ENCODE assay signal across 13 cellular contexts in the genomic region with DNA sequence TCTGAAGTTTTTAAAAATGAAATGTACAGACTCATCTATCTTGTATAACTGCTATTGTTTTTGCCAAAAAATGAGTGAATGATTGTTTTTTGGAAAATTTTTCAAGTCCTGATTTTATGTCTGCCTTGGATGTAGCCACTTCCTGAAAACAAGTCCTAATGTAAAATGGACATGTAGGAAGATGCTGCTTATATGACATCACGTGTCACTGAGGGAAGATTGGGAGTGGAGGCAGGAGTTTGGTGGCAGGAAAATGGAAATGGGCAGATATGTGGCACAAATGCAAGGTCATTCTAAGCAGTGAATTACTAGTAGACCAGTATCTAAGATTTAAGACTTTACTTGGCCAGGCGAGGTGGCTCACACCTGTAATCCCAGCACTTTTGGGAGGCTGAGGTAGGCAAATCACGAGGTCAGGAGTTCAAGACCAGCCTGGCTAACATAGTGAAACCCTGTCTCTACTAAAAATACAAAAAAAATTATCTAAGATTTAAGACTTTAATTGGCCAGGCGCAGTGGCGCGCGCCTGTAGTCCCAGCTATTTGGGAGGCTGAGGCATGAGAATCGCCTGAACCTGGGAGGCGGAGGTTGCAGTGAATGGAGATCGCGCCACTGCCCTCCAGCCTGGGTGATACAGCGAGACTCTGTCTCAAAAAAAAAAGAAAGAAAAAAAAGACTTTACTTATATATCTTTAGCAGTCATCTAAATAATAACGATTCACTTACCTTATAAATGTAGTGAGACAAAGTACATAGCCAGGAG. TPM values are rescaled to one million over a fixed set of nuclear protein-coding genes. Genes with fewer than 3 reads are reported as not detected.
DNase-seq lines count a peak whose midpoint lies in the region; ATAC-seq and TF ChIP-seq lines count a peak whose summit lies in the region.
"Had no signal": no experiment of that assay in that cellular context is flagged by ENCODE, and none has a peak within 500 bp of the region (broad histone marks: within the 10 kb centered on the region; RNA-seq: fewer than 3 reads in every experiment).

No MANE protein-coding gene starts in this region.

- intact Hi-C loops in OCI-LY7 (cut with micrococcal nuclease; ENCODE audit: unreplicated experiment) (no loop called here), esophagus muscularis mucosa (cut with DNase I) (no loop called here)

- peak overlapping the region; percentile 86 for H3K27ac Mint-ChIP-seq in osteocyte (ENCODE audit: unreplicated experiment)
- H3K27ac Mint-ChIP-seq: activated CD8-positive, alpha-beta memory T cell treated with anti-CD3 and anti-CD28 coated beads, Interleukin-2, amount 10 ng/mL, durations not matched to agents 7 days and 5 days; activated naive CD4-positive, alpha-beta T cell treated with anti-CD3 and anti-CD28 coated beads, Interleukin-2, amount 50 U/mL, for 24 hours had no signal

- POLR2A ChIA-PET in OCI-LY7 (lab: Charles Lee): interaction anchor here (0.7 kb wide), 1 partner anchor 35 kb away, joined by 4 read pairs; no protein-coding TSS in a partner anchor
- POLR2A ChIA-PET in HEK293T (lab: Yijun Ruan, JAX): no interaction called here

- peaks cover 44% of the 10 kb centered on the region for H3K36me3 Mint-ChIP-seq in osteocyte (ENCODE audit: unreplicated experiment)
- H3K36me3 Mint-ChIP-seq: activated CD8-positive, alpha-beta memory T cell treated with anti-CD3 and anti-CD28 coated beads, Interleukin-2, amount 10 ng/mL, durations not matched to agents 7 days and 5 days; activated naive CD4-positive, alpha-beta T cell treated with anti-CD3 and anti-CD28 coated beads, Interleukin-2, amount 50 U/mL, for 24 hours had no signal

- no peak for TF ChIP-seq POLR2A in esophagus muscularis mucosa (IDR thresholded peaks at IDR 0.05; ENCODE audit: low read depth)

- no peaks in the 10 kb centered on the region for H3K9me3 Mint-ChIP-seq in osteocyte (ENCODE audit: unreplicated experiment)
- H3K9me3 Mint-ChIP-seq: activated naive CD4-positive, alpha-beta T cell treated with anti-CD3 and anti-CD28 coated beads, Interleukin-2, amount 50 U/mL, for 24 hours had no signal

- H3K4me1 Mint-ChIP-seq in osteocyte (ENCODE audit: unreplicated experiment): peaks cover 60% of the 10 kb centered on the region

- WGBS in esophagus muscularis mucosa: 90% methylated on average over 13 of the region's 13 CpGs

- peak overlapping the region; percentile 97 for H3K4me3 Mint-ChIP-seq in osteocyte (ENCODE audit: unreplicated experiment)
- H3K4me3 Mint-ChIP-seq: activated CD8-positive, alpha-beta memory T cell treated with anti-CD3 and anti-CD28 coated beads, Interleukin-2, amount 10 ng/mL, durations not matched to agents 7 days and 5 days; activated naive CD4-positive, alpha-beta T cell treated with anti-CD3 and anti-CD28 coated beads, Interleukin-2, amount 50 U/mL, for 24 hours had no signal

- H3K9me2 ChIP-seq in OCI-LY7 (ENCODE audit: insufficient read depth, low read length): no peaks in the 10 kb centered on the region

- H3K4me1 ChIP-seq in OCI-LY7 (ENCODE audit: insufficient read depth, low read length, poor library complexity, severe bottlenecking): no peaks in the 10 kb centered on the region
- peaks cover 6 to 70% (median 66%) of the 10 kb centered on the region in 4 donors for H3K4me1 ChIP-seq in esophagus muscularis mucosa

- H3K27me3 ChIP-seq in esophagus muscularis mucosa: peaks cover 0 to 4% (median 0%) of the 10 kb centered on the region in 4 donors
- H3K27me3 ChIP-seq: brain microvascular endothelial cell had no signal

- no TSS peak for BruUV-seq in OCI-LY7 (replicated peaks; lab: Mats Ljungman, UMichigan)

- TF ChIP-seq CTCF in C4-2B (conservative IDR thresholded peaks at IDR 0.05) (no peak), OCI-LY7 (conservative IDR thresholded peaks at IDR 0.05; ENCODE audit: low read length) (no peak), esophagus muscularis mucosa (IDR thresholded peaks at IDR 0.05) (no peak), osteocyte (IDR thresholded peaks at IDR 0.05) (no peak)

- no peaks in the 10 kb centered on the region for H3K27me3 Mint-ChIP-seq in osteocyte (ENCODE audit: unreplicated experiment)

- no peak for ATAC-seq in GM21423 (IDR thresholded peaks at IDR 0.05; ENCODE audit: unreplicated experiment)
- no peak for ATAC-seq in GM18907 (IDR thresholded peaks at IDR 0.05; ENCODE audit: unreplicated experiment)
- ATAC-seq: activated CD8-positive, alpha-beta memory T cell treated with anti-CD3 and anti-CD28 coated beads, Interleukin-2, amount 10 ng/mL, durations not matched to agents 7 days and 5 days had no signal

- no peaks in the 10 kb centered on the region for H4K20me1 ChIP-seq in OCI-LY7 (ENCODE audit: insufficient read depth, low read length)

- no peak overlapping the region for H3K4me3 ChIP-seq in OCI-LY7 (ENCODE audit: low read depth, low read length, poor library complexity, severe bottlenecking)
- peak overlapping the region in 3 of 4 donors; percentile 77 to 98 (median 95) for H3K4me3 ChIP-seq in esophagus muscularis mucosa

- H3K9me3 ChIP-seq in OCI-LY7 (ENCODE audit: low read length) (no peaks in the 10 kb centered on the region), esophagus muscularis mucosa (no peaks in the 10 kb centered on the region)

- TF ChIP-seq EP300 in esophagus muscularis mucosa (IDR thresholded peaks at IDR 0.05): no peak

- CTCF ChIA-PET in OCI-LY7 (lab: Charles Lee; ENCODE audit: unreplicated experiment) (no interaction called here), HEK293T (lab: Yijun Ruan, JAX) (no interaction called here)

- H3K27ac ChIP-seq in C4-2B: peak overlapping the region; percentile 51; the same call in 1 of the 2 replicates
- no peak overlapping the region for H3K27ac ChIP-seq in OCI-LY7 (ENCODE audit: low read depth, low read length, poor library complexity, severe bottlenecking)
- peak overlapping the region; percentile 28 to 94 (median 90) for H3K27ac ChIP-seq in esophagus muscularis mucosa (replicated peaks in 1 of 4)
- H3K27ac ChIP-seq: brain microvascular endothelial cell, parathyroid adenoma had no signal

- H3K36me3 ChIP-seq in OCI-LY7 (ENCODE audit: insufficient read depth, low read length) (no peaks in the 10 kb centered on the region), esophagus muscularis mucosa (no peaks in the 10 kb centered on the region)
- H3K36me3 ChIP-seq: brain microvascular endothelial cell had no signal

- H2AFZ ChIP-seq in OCI-LY7 (ENCODE audit: low read length): 0 out of 2 replicates have a peak overlapping the region, but pooled peaks have one; percentile 14
- H2AFZ ChIP-seq: parathyroid adenoma had no signal

- H3K4me2 ChIP-seq in OCI-LY7 (ENCODE audit: low read length): no peak overlapping the region

- DNase-seq in OCI-LY7 (ENCODE audit: low spot score) (no peak), esophagus muscularis mucosa (ENCODE audit: extremely low spot score) (no peak), osteocyte (ENCODE audit: extremely low spot score, unreplicated experiment) (no peak), HEK293T (ENCODE audit: extremely low spot score) (no peak), NCI-H2196 treated with DMSO at 0.1 percent for 48 hours (lab: John Stamatoyannopoulos, UW; ENCODE audit: unreplicated experiment) (no peak)
- DNase-seq: activated CD8-positive, alpha-beta memory T cell treated with anti-CD3 and anti-CD28 coated beads, Interleukin-2, amount 10 ng/mL, durations not matched to agents 7 days and 5 days; brain microvascular endothelial cell; NCI-H226 had no signal

- H3K79me2 ChIP-seq in OCI-LY7 (ENCODE audit: insufficient read depth, low read depth, low read length): no peaks in the 10 kb centered on the region
- H3K79me2 ChIP-seq: parathyroid adenoma had no signal

TF ChIP-seq in HEK293T, 16 proteins besides CTCF, POLR2A, EP300 and RAD21:
- TF ChIP-seq NFRKB (IDR thresholded peaks at IDR 0.05) (no peak), BHLHE40 (IDR thresholded peaks at IDR 0.05; ENCODE audit: borderline replicate concordance) (no peak), SUZ12 (IDR thresholded peaks at IDR 0.05) (no peak), FOXA1 (IDR thresholded peaks at IDR 0.05) (no peak), ELF4 (IDR thresholded peaks at IDR 0.05) (no peak), TARDBP (IDR thresholded peaks at IDR 0.05) (no peak), ARNT (IDR thresholded peaks at IDR 0.05) (no peak), LEF1 (IDR thresholded peaks at IDR 0.05; ENCODE audit: borderline replicate concordance) (no peak), CTBP1 (IDR thresholded peaks at IDR 0.05; ENCODE audit: borderline replicate concordance) (no peak), SP1 (IDR thresholded peaks at IDR 0.05) (no peak), HDGF (IDR thresholded peaks at IDR 0.05; ENCODE audit: borderline replicate concordance) (no peak), L3MBTL2 (conservative IDR thresholded peaks at IDR 0.05) (no peak)

RNA-seq across cellular contexts. Expression of gene DAPK1, which starts 3.4 kb away (rescaled TPM):
- 0.18 and 0.25 TPM in 2 replicates for total RNA-seq in OCI-LY7 (2014; rRNA removed; shearing (Covaris generic))
- total RNA-seq in OCI-LY7 (2022) (2.8 and 3.5 TPM in 2 replicates), esophagus muscularis mucosa (10 to 100 TPM; 51.7 to 96.8 (median 80.7) TPM), osteocyte (294 and 304 TPM in 2 replicates)

Comparison
In these comparisons a context has a peak if more than half of its experiments do, and no peak if none do; other contexts are left out.
1. RNA of gene DAPK1, which starts 3.4 kb away (total RNA-seq): 294 to 304 TPM in osteocyte and 51.7 to 96.8 TPM in esophagus muscularis mucosa; 0.18 to 3.5 TPM in OCI-LY7; every median in the first group is over 10 times any median in the second.